In genomic region chr6:32194825-32195651, GRCh38 we compare ENCODE assay signal across 2 cellular contexts.
A peak's percentile ranks its signal among the peaks of the same experiment; 100 is the strongest.
TF ChIP-seq lines count a peak whose summit lies in the region.

No MANE protein-coding gene starts in this region.

TF ChIP-seq in SK-N-SH treated with all-trans-retinoic acid at 6 μM for 48 hours, 23 proteins besides CTCF, POLR2A, EP300 and RAD21:
- TF ChIP-seq RARB (CRISPR knock-in tag; IDR thresholded peaks at IDR 0.05): 0 out of 2 replicates have a peak, but pooled peaks have one; percentile 30
- TF ChIP-seq ZNF565 (CRISPR knock-in tag; conservative IDR thresholded peaks at IDR 0.05; ENCODE audit: low read depth): no peak
- TF ChIP-seq OSR1 (CRISPR knock-in tag; IDR thresholded peaks at IDR 0.05): no peak

TF ChIP-seq in H1, 55 proteins besides CTCF, POLR2A, EP300 and RAD21:
- TF ChIP-seq SP1 (IDR thresholded peaks at IDR 0.05; ENCODE audit: low read depth, low read length) (peak; percentile 42; the same call in 1 of the 2 replicates), TBP (IDR thresholded peaks at IDR 0.05; ENCODE audit: low read depth, low read length) (peak; percentile 77), POLR2AphosphoS5 (IDR thresholded peaks at IDR 0.05; ENCODE audit: low read depth, low read length) (peak; percentile 78), TEAD4 (IDR thresholded peaks at IDR 0.05; ENCODE audit: low read depth, low read length) (peak; percentile 72), SP2 (IDR thresholded peaks at IDR 0.05; ENCODE audit: low read length) (no peak), EZH2 (IDR thresholded peaks at IDR 0.05; ENCODE audit: low read depth, low read length, severe bottlenecking) (no peak), TAF1 (IDR thresholded peaks at IDR 0.05; ENCODE audit: low read depth, low read length) (0 out of 2 replicates have a peak, but pooled peaks have one; percentile 22), CHD1 (IDR thresholded peaks at IDR 0.05; ENCODE audit: low read depth, low read length) (0 out of 2 replicates have a peak, but pooled peaks have one; percentile 19)
